In the genomic region with DNA sequence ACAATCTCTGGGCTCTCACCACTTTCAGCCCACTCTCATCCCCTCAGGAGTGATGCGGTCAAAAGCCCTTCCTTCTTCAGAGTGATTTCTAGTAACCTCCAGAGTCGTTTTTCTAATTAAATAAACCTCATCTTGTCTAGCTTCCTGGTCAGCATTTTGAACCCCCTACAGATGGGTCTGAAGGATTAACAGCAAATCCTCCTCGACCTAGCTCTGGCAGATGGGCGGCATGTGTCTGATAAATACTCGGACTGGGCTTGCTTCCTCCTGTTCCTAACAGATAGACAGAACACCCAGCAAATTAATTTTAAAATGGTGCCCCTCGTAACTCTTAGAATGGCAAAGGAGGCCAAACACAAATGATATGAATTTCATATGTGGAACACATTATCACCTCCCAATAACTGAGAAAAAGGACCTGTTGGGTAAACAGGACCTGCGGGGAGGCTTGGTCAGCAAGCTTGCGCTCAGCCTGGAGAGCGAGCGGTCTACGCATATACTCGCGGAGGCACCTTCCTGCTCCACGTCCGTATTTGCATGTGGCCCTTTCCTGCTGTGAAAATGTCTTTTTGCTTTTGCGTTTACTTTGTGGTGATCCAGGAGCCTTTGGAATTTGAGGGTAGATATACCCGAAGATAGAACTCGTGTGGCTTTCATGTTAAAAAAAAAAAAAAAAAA, we compare ENCODE assay signal across 33 cellular contexts.
DNase-seq lines count a peak whose midpoint lies in the region; ATAC-seq and TF ChIP-seq lines count a peak whose summit lies in the region.
"Had no signal": no experiment of that assay in that cellular context is flagged by ENCODE, and none has a peak within 500 bp of the region (broad histone marks: within the 10 kb centered on the region; RNA-seq: fewer than 3 reads in every experiment).

No MANE protein-coding gene starts in this region.

- no peak for TF ChIP-seq CTCF in WTC11 (IDR thresholded peaks at IDR 0.05)
- no peak for TF ChIP-seq CTCF in transverse colon (IDR thresholded peaks at IDR 0.05)

- no peaks in the 10 kb centered on the region for H3K9me3 Mint-ChIP-seq in WTC11
- no peaks in the 10 kb centered on the region for H3K9me3 Mint-ChIP-seq in activated T-helper 17 cell treated with anti-CD3 and anti-CD28 coated beads, Interleukin-2, amount 50 U/mL, for 72 hours
- H3K9me3 Mint-ChIP-seq: activated CD4-positive, alpha-beta T cell treated with anti-CD3 and anti-CD28 coated beads, Interleukin-2, amount 10 ng/mL, durations not matched to agents 24 days and 14 days; activated naive CD8-positive, alpha-beta T cell treated with anti-CD3 and anti-CD28 coated beads, Interleukin-2, amount 10 ng/mL, durations not matched to agents 7 days and 5 days; CD8-positive, alpha-beta memory T cell; dendritic cell treated with granulocyte-macrophage colony-stimulating factor and Interleukin-4, amounts not matched to agents 40 ng/mL and 50 ng/mL, for 4 days; memory B cell; T-helper 2 cell treated with Interferon-gamma antibody and Interleukin-4, amounts not matched to agents 5 μg/mL and 100 μg/mL, for 36 hours had no signal

- 19% methylated on average over 18 of the region's 18 CpGs for WGBS in HUES64
- 34 to 44% methylated on average over 14 to 18 of the region's 18 CpGs for WGBS in transverse colon (ENCODE audit: low coverage in 1 of 2), 2 donors

- peaks cover 31% of the 10 kb centered on the region for H3K4me1 ChIP-seq in ES-I3 (ENCODE audit: insufficient read depth, low read length)
- peaks cover 37% of the 10 kb centered on the region for H3K4me1 ChIP-seq in HUES64 (ENCODE audit: insufficient read depth, low read length)
- no peaks in the 10 kb centered on the region for H3K4me1 ChIP-seq in transverse colon
- H3K4me1 ChIP-seq: ascending aorta, heart right ventricle, Peyer's patch, suprapubic skin had no signal

- H3K27ac ChIP-seq in HUES64 (ENCODE audit: low read depth, low read length) (no peak overlapping the region), transverse colon (no peak overlapping the region)
- H3K27ac ChIP-seq: ascending aorta, heart right ventricle, KMS-11, ovary, Peyer's patch, skin epidermis, suprapubic skin, VCaP had no signal

- no peaks in the 10 kb centered on the region for H3K36me3 Mint-ChIP-seq in WTC11
- no peaks in the 10 kb centered on the region for H3K36me3 Mint-ChIP-seq in activated T-helper 17 cell treated with anti-CD3 and anti-CD28 coated beads, Interleukin-2, amount 50 U/mL, for 72 hours (ENCODE audit: low read depth)
- H3K36me3 Mint-ChIP-seq: activated naive CD8-positive, alpha-beta T cell treated with anti-CD3 and anti-CD28 coated beads, Interleukin-2, amount 10 ng/mL, durations not matched to agents 7 days and 5 days; CD8-positive, alpha-beta memory T cell; memory B cell had no signal

- peak overlapping the region; percentile 43 for H3K4me3 Mint-ChIP-seq in WTC11
- no peak overlapping the region for H3K4me3 Mint-ChIP-seq in activated T-helper 17 cell treated with anti-CD3 and anti-CD28 coated beads, Interleukin-2, amount 50 U/mL, for 72 hours
- H3K4me3 Mint-ChIP-seq: activated CD4-positive, alpha-beta T cell treated with anti-CD3 and anti-CD28 coated beads, Interleukin-2, amount 10 ng/mL, durations not matched to agents 24 days and 14 days; activated naive CD8-positive, alpha-beta T cell treated with anti-CD3 and anti-CD28 coated beads, Interleukin-2, amount 10 ng/mL, durations not matched to agents 7 days and 5 days; CD8-positive, alpha-beta memory T cell; dendritic cell treated with granulocyte-macrophage colony-stimulating factor and Interleukin-4, amounts not matched to agents 40 ng/mL and 50 ng/mL, for 4 days; memory B cell; T-helper 2 cell treated with Interferon-gamma antibody and Interleukin-4, amounts not matched to agents 5 μg/mL and 100 μg/mL, for 36 hours had no signal

- no peaks in the 10 kb centered on the region for H3K9me3 ChIP-seq in ES-I3 (ENCODE audit: control insufficient read depth, insufficient read depth, low read length)
- H3K9me3 ChIP-seq in HUES64 (ENCODE audit: insufficient read depth, low read depth, low read length), result no peaks in the 10 kb centered on the region
- no peaks in the 10 kb centered on the region for H3K9me3 ChIP-seq in transverse colon
- H3K9me3 ChIP-seq: ascending aorta, heart right ventricle, ovary, Peyer's patch, suprapubic skin had no signal

- H3K4me1 Mint-ChIP-seq in WTC11, result peaks cover 61% of the 10 kb centered on the region
- no peaks in the 10 kb centered on the region for H3K4me1 Mint-ChIP-seq in activated T-helper 17 cell treated with anti-CD3 and anti-CD28 coated beads, Interleukin-2, amount 50 U/mL, for 72 hours
- H3K4me1 Mint-ChIP-seq: activated CD4-positive, alpha-beta T cell treated with anti-CD3 and anti-CD28 coated beads, Interleukin-2, amount 10 ng/mL, durations not matched to agents 24 days and 14 days; CD8-positive, alpha-beta memory T cell; memory B cell had no signal

- DNase-seq in WTC11 (ENCODE audit: low spot score), result peak; percentile 39
- DNase-seq in left kidney (ENCODE audit: low read depth, low spot score), result peak; percentile 37
- no peak for DNase-seq in glomerular visceral epithelial cell (ENCODE audit: extremely low spot score)
- no peak for DNase-seq in Kasumi-1 (lab: John Stamatoyannopoulos, UW)
- no peak for DNase-seq in transverse colon
- DNase-seq: activated CD4-positive, alpha-beta T cell treated with anti-CD3 and anti-CD28 coated beads, Interleukin-2, amount 10 ng/mL, durations not matched to agents 24 days and 14 days; activated gamma-delta T cell; activated naive CD8-positive, alpha-beta T cell treated with anti-CD3 and anti-CD28 coated beads, Interleukin-2, amount 10 ng/mL, durations not matched to agents 7 days and 5 days; activated T-cell treated with anti-CD3 and anti-CD28 coated beads, Interleukin-2, amount 50 U/mL, for 1 hour; CD8-positive, alpha-beta memory T cell; GF-D8; heart right ventricle; MM.1S; NCI-H1105 treated with DMSO at 0.1 percent for 48 hours; NCI-H187 treated with DMSO at 0.1 percent for 48 hours; NCI-H2171 treated with DMSO at 0.1 percent for 48 hours; NCI-H526 treated with DMSO at 0.1 percent for 48 hours; ovary; Peyer's patch; SHP77; stimulated activated naive CD4-positive, alpha-beta T cell had no signal

- ATAC-seq in WTC11, result peak; percentile 59
- ATAC-seq in activated T-helper 17 cell treated with anti-CD3 and anti-CD28 coated beads, Interleukin-2, amount 50 U/mL, for 72 hours (replicated peaks), result no peak
- ATAC-seq: esophagus mucosa, heart right ventricle had no signal

- H3K36me3 ChIP-seq in ES-I3 (ENCODE audit: insufficient read depth, low read length) (no peaks in the 10 kb centered on the region), HUES64 (ENCODE audit: insufficient read depth, low read length) (no peaks in the 10 kb centered on the region), transverse colon (no peaks in the 10 kb centered on the region)
- H3K36me3 ChIP-seq: ascending aorta, heart right ventricle, ovary, Peyer's patch, suprapubic skin had no signal

- peaks cover 58% of the 10 kb centered on the region for H3K27me3 Mint-ChIP-seq in WTC11 (ENCODE audit: low read depth)
- H3K27me3 Mint-ChIP-seq in activated T-helper 17 cell treated with anti-CD3 and anti-CD28 coated beads, Interleukin-2, amount 50 U/mL, for 72 hours, result peaks cover 28% of the 10 kb centered on the region

- POLR2A ChIA-PET in WTC11 (lab: Charles Lee), result no interaction called here

- intact Hi-C loops in transverse colon (cut with DNase I; ENCODE audit: low total_unique reads), result no loop called here

- in situ Hi-C loops in transverse colon (cut with MboI; ENCODE audit: low pct_ligation_motif_present in 1 of 4, low pct_unique_long_range_greater_than_20kb in 1 of 4, low sequenced_read_pairs in 3 of 4), result no loop called here

- H3K27me3 ChIP-seq in HUES64 (ENCODE audit: insufficient read depth, low read length), result peaks cover 48% of the 10 kb centered on the region
- H3K27me3 ChIP-seq in transverse colon, result peaks cover 17% of the 10 kb centered on the region
- H3K27me3 ChIP-seq: ascending aorta, ovary, Peyer's patch had no signal

- TF ChIP-seq POLR2A in transverse colon (IDR thresholded peaks at IDR 0.05), result no peak

- H3K4me3 ChIP-seq in HUES64 (ENCODE audit: low read length), result peak overlapping the region; percentile 27
- H3K4me3 ChIP-seq in transverse colon, result no peak overlapping the region
- H3K4me3 ChIP-seq: ascending aorta, ovary, Peyer's patch, skin epidermis, suprapubic skin had no signal

- no peak for TF ChIP-seq EP300 in transverse colon (IDR thresholded peaks at IDR 0.05; ENCODE audit: low read depth)

- CTCF ChIA-PET in WTC11 (lab: Charles Lee), result interaction anchor here (0.6 to 1.7 kb wide), 9 partner anchors 8 to 321 kb away, joined by 3 to 5 read pairs (median 4); no protein-coding TSS in a partner anchor

- H3K9ac ChIP-seq in ES-I3 (ENCODE audit: low read depth, low read length) (peak overlapping the region; percentile 37; the same call in 1 of the 2 replicates), HUES64 (ENCODE audit: low read depth, low read length) (no peak overlapping the region)
- H3K9ac ChIP-seq: KMS-11 had no signal

- H3K27ac Mint-ChIP-seq in WTC11, result no peak overlapping the region
- no peak overlapping the region for H3K27ac Mint-ChIP-seq in activated T-helper 17 cell treated with anti-CD3 and anti-CD28 coated beads, Interleukin-2, amount 50 U/mL, for 72 hours
- H3K27ac Mint-ChIP-seq: activated CD4-positive, alpha-beta T cell treated with anti-CD3 and anti-CD28 coated beads, Interleukin-2, amount 10 ng/mL, durations not matched to agents 24 days and 14 days; activated naive CD8-positive, alpha-beta T cell treated with anti-CD3 and anti-CD28 coated beads, Interleukin-2, amount 10 ng/mL, durations not matched to agents 7 days and 5 days; CD8-positive, alpha-beta memory T cell; dendritic cell treated with granulocyte-macrophage colony-stimulating factor and Interleukin-4, amounts not matched to agents 40 ng/mL and 50 ng/mL, for 4 days; memory B cell; T-helper 2 cell treated with Interferon-gamma antibody and Interleukin-4, amounts not matched to agents 5 μg/mL and 100 μg/mL, for 36 hours had no signal

TF ChIP-seq in WTC11, 78 proteins besides CTCF, POLR2A, EP300 and RAD21 (continues in another document):
- no peak for TF ChIP-seq CREB1 (CRISPR knock-in tag; IDR thresholded peaks at IDR 0.05)
- no peak for TF ChIP-seq SP1 (CRISPR knock-in tag; conservative IDR thresholded peaks at IDR 0.05)
- no peak for TF ChIP-seq FOXP1 (CRISPR knock-in tag; IDR thresholded peaks at IDR 0.05; ENCODE audit: borderline replicate concordance)

Comparison
In these comparisons a context has a peak if more than half of its experiments do, and no peak if none do; other contexts are left out.
1. DNase-seq: peak in WTC11 (single experiment) and left kidney (single experiment); none in glomerular visceral epithelial cell (single experiment), Kasumi-1 (0 of 2) and transverse colon (single experiment).